8 cellular contexts compared by ENCODE assay signal in the genomic region with DNA sequence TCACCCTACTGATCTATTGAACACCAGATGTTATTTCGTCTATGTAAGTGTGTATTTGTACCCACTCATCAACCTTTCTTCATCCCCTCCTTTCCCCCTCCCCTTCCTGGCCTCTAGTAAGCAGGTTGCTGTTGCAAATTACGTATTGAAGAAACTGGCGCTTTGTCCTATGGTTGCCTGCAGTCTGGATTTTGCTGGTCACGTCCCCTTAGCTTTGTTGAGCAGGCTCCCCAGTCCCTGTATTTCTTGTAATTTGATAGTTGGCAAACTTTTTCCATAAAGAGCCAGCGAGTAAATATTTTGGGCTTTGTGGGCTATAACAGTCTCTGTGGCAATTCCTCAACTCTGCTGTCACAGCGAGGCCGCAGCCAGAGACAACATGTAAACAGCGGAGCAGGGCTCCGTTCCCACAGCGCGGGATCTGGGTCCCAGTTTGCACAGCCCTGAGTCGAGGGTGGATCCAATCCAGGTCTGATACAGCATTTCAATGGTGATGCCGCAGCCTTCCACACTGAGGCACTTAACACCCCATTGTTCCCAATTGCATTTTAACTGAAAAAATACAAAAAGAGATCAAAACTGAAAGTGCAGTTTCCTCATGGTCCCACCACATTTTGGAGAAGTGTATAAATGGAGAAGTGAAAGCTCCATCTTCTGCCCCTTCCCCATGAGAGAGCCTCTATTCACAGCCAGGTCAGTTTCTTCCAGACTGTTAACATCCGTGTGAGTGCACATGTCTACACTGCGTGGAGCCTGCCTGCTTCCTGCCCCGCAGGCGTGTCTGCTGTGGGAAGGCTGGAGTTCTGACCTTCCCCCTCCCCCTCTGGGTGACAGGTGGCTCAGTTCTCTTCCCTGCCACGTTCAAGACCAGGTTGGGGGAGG.
A peak's percentile ranks its signal among the peaks of the same experiment; 100 is the strongest.
DNase-seq lines count a peak whose midpoint lies in the region; ATAC-seq, FAIRE-seq and TF ChIP-seq lines count a peak whose summit lies in the region.

No MANE protein-coding gene starts in this region.

- no peak overlapping the region for H3K4ac ChIP-seq in H1 (replicated peaks; ENCODE audit: insufficient read length, low read depth, low read length)

- H3K36me3 Mint-ChIP-seq in activated CD4-positive, alpha-beta T cell treated with anti-CD3 and anti-CD28 coated beads, Interleukin-2, amount 10 ng/mL, durations not matched to agents 7 days and 5 days (ENCODE audit: low read depth): no peaks in the 10 kb centered on the region
- H3K36me3 Mint-ChIP-seq in natural killer cell: no peaks in the 10 kb centered on the region

- H2BK15ac ChIP-seq in H1 (ENCODE audit: low read length): no peak overlapping the region

- ATAC-seq in natural killer cell: peak in 2 of 3 donors; percentile 26 to 58
- ATAC-seq in GM19351 (IDR thresholded peaks at IDR 0.05; ENCODE audit: unreplicated experiment): no peak

- H3K23ac ChIP-seq in H1 (ENCODE audit: insufficient read length): no peak overlapping the region

- H3K4me1 Mint-ChIP-seq in activated CD4-positive, alpha-beta T cell treated with anti-CD3 and anti-CD28 coated beads, Interleukin-2, amount 10 ng/mL, durations not matched to agents 7 days and 5 days: peaks cover 16% of the 10 kb centered on the region
- peaks cover 14 to 19% of the 10 kb centered on the region in 2 donors for H3K4me1 Mint-ChIP-seq in natural killer cell

- FAIRE-seq in H1 (lab: Jason Lieb, UNC): no peak

- no peak overlapping the region for H3K18ac ChIP-seq in H1 (ENCODE audit: extremely low read depth, low read length)

- peaks cover 0 to 13% (median 9%) of the 10 kb centered on the region in 4 experiments; a peak in 5 of 7 replicates for H3K27me3 ChIP-seq in H1 (replicated peaks in 1 of 4; ENCODE audit: control insufficient read depth in 3 of 4, extremely low read depth in 1 of 4, insufficient read depth in 3 of 4, low read length in 3 of 4)

- H2AK5ac ChIP-seq in H1 (ENCODE audit: low read depth, low read length): no peak overlapping the region

- CTCF ChIA-PET in activated CD4-positive, alpha-beta T cell treated with anti-CD3 and anti-CD28 coated beads, Interleukin-2, amount 10 ng/mL, durations not matched to agents 7 days and 5 days (lab: Charles Lee): interaction anchor here (0.9 to 2.2 kb wide), 11 partner anchors 10 to 202 kb away, joined by 3 to 8 read pairs (median 3); no protein-coding TSS in a partner anchor
- CTCF ChIA-PET in H1 (lab: Charles Lee; ENCODE audit: partially characterized antibody): interaction anchor here (0.5 to 9.8 kb wide), 37 partner anchors 10 to 242 kb away, joined by 3 to 165 read pairs (median 7); no protein-coding TSS in a partner anchor

- no peak overlapping the region for H2AFZ ChIP-seq in H1 (ENCODE audit: low read length)

- no peaks in the 10 kb centered on the region for H4K20me1 ChIP-seq in H1 (replicated peaks in 1 of 2; ENCODE audit: control insufficient read depth in 1 of 2, insufficient read depth in 2 of 2, low read length in 2 of 2)

- WGBS in H1 (ENCODE audit: extremely low coverage in 1 of 2, insufficient coverage in 1 of 2, insufficient read length in 1 of 2, insufficient replicate concordance in 2 of 2, low coverage in 1 of 2, low lambda C conversion rate in 2 of 2, missing lambda C conversion rate in 1 of 2), 2 experiments: 55% methylated on average over 18 of the region's 18 CpGs; no CpG with 5 or more reads in 1 of the 2 experiments

- no peaks in the 10 kb centered on the region for H3K9me3 ChIP-seq in H1 (ENCODE audit: insufficient read depth in 2 of 2, low read depth in 1 of 2, low read length in 1 of 2)

- H3K23me2 ChIP-seq in H1 (ENCODE audit: low read depth, low read length): peaks cover 5% of the 10 kb centered on the region; the same call in 1 of the 2 replicates

- no peak overlapping the region for H4K5ac ChIP-seq in H1 (ENCODE audit: insufficient read length, low read depth, low read length)

- intact Hi-C loops in natural killer cell (cut with micrococcal nuclease): loop anchor here (2.0 to 5.0 kb wide), 2 partner anchors 39 to 274 kb away; a partner anchor contains a TSS

- POLR2A ChIA-PET in activated CD4-positive, alpha-beta T cell treated with anti-CD3 and anti-CD28 coated beads, Interleukin-2, amount 10 ng/mL, durations not matched to agents 7 days and 5 days (lab: Charles Lee): no interaction called here
- POLR2A ChIA-PET in H1 (lab: Charles Lee; ENCODE audit: partially characterized antibody): interaction anchor here (1.7 kb wide), 1 partner anchor 52 kb away, joined by 5 read pairs; no protein-coding TSS in a partner anchor

- no peak overlapping the region for H3K27ac Mint-ChIP-seq in activated CD4-positive, alpha-beta T cell treated with anti-CD3 and anti-CD28 coated beads, Interleukin-2, amount 10 ng/mL, durations not matched to agents 7 days and 5 days
- H3K27ac Mint-ChIP-seq in natural killer cell: no peak overlapping the region

- no peaks in the 10 kb centered on the region for H3K79me1 ChIP-seq in H1 (ENCODE audit: low read depth, low read length)

- no peak overlapping the region for H3K27ac ChIP-seq in H1 (ENCODE audit: low read depth, low read length)

- H2BK12ac ChIP-seq in H1 (ENCODE audit: low read depth, low read length): no peak overlapping the region

- no peak for DNase-seq in activated CD4-positive, alpha-beta T cell treated with anti-CD3 and anti-CD28 coated beads, Interleukin-2, amount 10 ng/mL, durations not matched to agents 7 days and 5 days
- DNase-seq in activated CD4-positive, alpha-beta T cell treated with anti-CD3 and anti-CD28 coated beads, Interleukin-2, amount 50 U/mL, for 1 hour: no peak
- DNase-seq in NOMO-1 (lab: John Stamatoyannopoulos, UW; ENCODE audit: unreplicated experiment in 2 of 2) (peak; percentile 86 to 97), H1 (ENCODE audit: low read depth in 1 of 2, low spot score in 2 of 2) (no peak), natural killer cell (no peak), NCI-H1436 (lab: John Stamatoyannopoulos, UW) (no peak)
- no peak for DNase-seq in effector CD8-positive, alpha-beta T cell (lab: John Stamatoyannopoulos, UW)

- TF ChIP-seq POLR2A in H1 (IDR thresholded peaks at IDR 0.05; ENCODE audit: control extremely low read depth in 1 of 2, low read depth in 2 of 2, low read length in 2 of 2): no peak

- no peaks in the 10 kb centered on the region for H3K79me2 ChIP-seq in H1 (ENCODE audit: control insufficient read depth in 1 of 2, insufficient read depth in 2 of 2, low read length in 2 of 2)

- peak overlapping the region; percentile 63 to 78 for H3K4me2 ChIP-seq in H1 (ENCODE audit: insufficient read depth in 1 of 2, low read depth in 2 of 2, low read length in 2 of 2)

- no peak overlapping the region for H2BK20ac ChIP-seq in H1 (ENCODE audit: low read length)

- no peak overlapping the region for H2BK5ac ChIP-seq in H1 (ENCODE audit: low read depth, low read length)

- TF ChIP-seq RAD21 in H1 (IDR thresholded peaks at IDR 0.05 in 1 of 2, conservative IDR thresholded peaks at IDR 0.05 in 1 of 2; ENCODE audit: low read depth in 2 of 2, low read length in 2 of 2): no peak

- no peak overlapping the region for H3K56ac ChIP-seq in H1 (replicated peaks; ENCODE audit: insufficient read length, low read depth, low read length)

- H2BK120ac ChIP-seq in H1 (replicated peaks; ENCODE audit: low read depth, low read length): no peak overlapping the region

- H3K4me1 ChIP-seq in H1 (replicated peaks in 1 of 4; ENCODE audit: control insufficient read depth in 3 of 4, insufficient read depth in 4 of 4, low read length in 3 of 4): peaks cover 5 to 10% (median 7%) of the 10 kb centered on the region in 4 experiments; a peak in 6 of 7 replicates

- peak overlapping the region in 2 of 4 experiments; percentile 14 to 60; a peak in 4 of 8 replicates for H3K4me3 ChIP-seq in H1 (ENCODE audit: extremely low read depth in 1 of 4, insufficient read depth in 2 of 4, low read depth in 3 of 4, low read length in 4 of 4)

- peak overlapping the region; percentile 7 for H3K4me3 Mint-ChIP-seq in activated CD4-positive, alpha-beta T cell treated with anti-CD3 and anti-CD28 coated beads, Interleukin-2, amount 10 ng/mL, durations not matched to agents 7 days and 5 days
- H3K4me3 Mint-ChIP-seq in natural killer cell: peak overlapping the region; percentile 65

- no peaks in the 10 kb centered on the region for H3K36me3 ChIP-seq in H1 (ENCODE audit: control insufficient read depth in 2 of 4, insufficient read depth in 4 of 4, low read length in 3 of 4)

- H3K27me3 Mint-ChIP-seq in activated CD4-positive, alpha-beta T cell treated with anti-CD3 and anti-CD28 coated beads, Interleukin-2, amount 10 ng/mL, durations not matched to agents 7 days and 5 days: peaks cover 26% of the 10 kb centered on the region
- H3K27me3 Mint-ChIP-seq in natural killer cell (ENCODE audit: low read depth in 2 of 2): peaks cover 12 to 21% of the 10 kb centered on the region in 2 donors

- H3K14ac ChIP-seq in H1 (ENCODE audit: insufficient read length): no peak overlapping the region

- no peak overlapping the region for H4K8ac ChIP-seq in H1 (ENCODE audit: extremely low read depth, insufficient read depth, low read length)

- no peak for TF ChIP-seq EP300 in H1 (IDR thresholded peaks at IDR 0.05; ENCODE audit: borderline replicate concordance in 1 of 2, low read depth in 2 of 2, low read length in 2 of 2)

- no peak overlapping the region for H4K91ac ChIP-seq in H1 (replicated peaks; ENCODE audit: insufficient read length, low read length)

- TF ChIP-seq CTCF in H1 (IDR thresholded peaks at IDR 0.05; ENCODE audit: control extremely low read depth in 1 of 3, insufficient read depth in 1 of 3, low read depth in 1 of 3, low read length in 3 of 3) (no peak), natural killer cell (IDR thresholded peaks at IDR 0.05) (no peak)

- H3K9me3 Mint-ChIP-seq in activated CD4-positive, alpha-beta T cell treated with anti-CD3 and anti-CD28 coated beads, Interleukin-2, amount 10 ng/mL, durations not matched to agents 7 days and 5 days: peaks cover 2% of the 10 kb centered on the region
- H3K9me3 Mint-ChIP-seq in natural killer cell: no peaks in the 10 kb centered on the region

- H3K9ac ChIP-seq in H1 (replicated peaks in 1 of 4; ENCODE audit: extremely low read depth in 1 of 4, low read depth in 3 of 4, low read length in 3 of 4): no peak overlapping the region

TF ChIP-seq in H1, 55 proteins besides CTCF, POLR2A, EP300 and RAD21:
- TF ChIP-seq SP1 (IDR thresholded peaks at IDR 0.05; ENCODE audit: low read depth, low read length) (0 out of 2 replicates have a peak, but pooled peaks have one; percentile 56), HDAC6 (IDR thresholded peaks at IDR 0.05; ENCODE audit: low read depth, low read length) (no peak), CHD1 (IDR thresholded peaks at IDR 0.05; ENCODE audit: low read depth, low read length) (no peak)

Comparison
In these comparisons a context has a peak if more than half of its experiments do, and no peak if none do; other contexts are left out.
1. DNase-seq: peak in NOMO-1 (2 of 2); none in activated CD4-positive, alpha-beta T cell treated with anti-CD3 and anti-CD28 coated beads, Interleukin-2, amount 10 ng/mL, durations not matched to agents 7 days and 5 days (single experiment), activated CD4-positive, alpha-beta T cell treated with anti-CD3 and anti-CD28 coated beads, Interleukin-2, amount 50 U/mL, for 1 hour (single experiment), H1 (0 of 2), natural killer cell (single experiment), effector CD8-positive, alpha-beta T cell (single experiment) and NCI-H1436 (single experiment).